In genomic region chr6:111625511-111626331, GRCh38 we compare ENCODE assay signal across 8 cellular contexts. TPM values are rescaled to one million over a fixed set of nuclear protein-coding genes. Genes with fewer than 3 reads are reported as not detected.
A peak's percentile ranks its signal among the peaks of the same experiment; 100 is the strongest.
DNase-seq lines count a peak whose midpoint lies in the region; ATAC-seq and TF ChIP-seq lines count a peak whose summit lies in the region.

No MANE protein-coding gene starts in this region.

- H2AFZ ChIP-seq in HCT116 (ENCODE audit: low read depth, low read length, poor library complexity, severe bottlenecking) (no peak overlapping the region), OCI-LY7 (ENCODE audit: low read length) (no peak overlapping the region), smooth muscle cell (ENCODE audit: low read depth) (no peak overlapping the region)

- H3K4me1 ChIP-seq in HCT116 (ENCODE audit: control insufficient read depth in 1 of 2, insufficient read depth in 2 of 2, low read length in 2 of 2) (peaks cover 0 to 5% of the 10 kb centered on the region in 2 experiments; a peak in 1 of 4 replicates), skeletal muscle tissue (ENCODE audit: control insufficient read depth in 3 of 3, insufficient read depth in 3 of 3, low read length in 3 of 3) (peaks cover 22 to 38% (median 22%) of the 10 kb centered on the region in 3 donors), OCI-LY7 (ENCODE audit: insufficient read depth, low read length, poor library complexity, severe bottlenecking) (no peaks in the 10 kb centered on the region), smooth muscle cell (ENCODE audit: low read depth) (no peaks in the 10 kb centered on the region)

- H3K27me3 ChIP-seq in HCT116 (ENCODE audit: insufficient read depth, low read length) (no peaks in the 10 kb centered on the region), skeletal muscle tissue (ENCODE audit: control insufficient read depth in 3 of 3, insufficient read depth in 3 of 3, low read length in 3 of 3) (no peaks in the 10 kb centered on the region), smooth muscle cell (ENCODE audit: low read depth) (no peaks in the 10 kb centered on the region)

- H3K9me2 ChIP-seq in HCT116 (ENCODE audit: insufficient read depth) (no peaks in the 10 kb centered on the region), OCI-LY7 (ENCODE audit: insufficient read depth, low read length) (no peaks in the 10 kb centered on the region)

- CTCF ChIA-PET in HCT116 (lab: Charles Lee) (no interaction called here), OCI-LY7 (lab: Charles Lee; ENCODE audit: unreplicated experiment) (no interaction called here)

- H3K9me3 ChIP-seq in HCT116 (ENCODE audit: control insufficient read depth in 1 of 2, insufficient read depth in 1 of 2, low read depth in 1 of 2, low read length in 2 of 2) (no peaks in the 10 kb centered on the region), skeletal muscle tissue (ENCODE audit: control insufficient read depth in 3 of 3, low read length in 3 of 3) (no peaks in the 10 kb centered on the region), OCI-LY7 (ENCODE audit: low read length) (no peaks in the 10 kb centered on the region), smooth muscle cell (replicated peaks; ENCODE audit: low read depth) (no peaks in the 10 kb centered on the region)

- 82% methylated on average over 17 of the region's 17 CpGs for WGBS in smooth muscle cell (ENCODE audit: low lambda C conversion rate)

- no peak for TF ChIP-seq CTCF in HCT116 (IDR thresholded peaks at IDR 0.05 in 2 of 3, conservative IDR thresholded peaks at IDR 0.05 in 1 of 3; ENCODE audit: borderline replicate concordance in 1 of 3, insufficient read depth in 1 of 3, low read depth in 2 of 3, low read length in 2 of 3)
- TF ChIP-seq CTCF in WI38 (IDR thresholded peaks at IDR 0.05; ENCODE audit: low read depth, low read length) = no peak
- no peak for TF ChIP-seq CTCF in OCI-LY7 (conservative IDR thresholded peaks at IDR 0.05; ENCODE audit: low read length)
- no peak for TF ChIP-seq CTCF in smooth muscle cell (IDR thresholded peaks at IDR 0.05; ENCODE audit: borderline replicate concordance, insufficient read depth, poor library complexity, severe bottlenecking)

- H3K36me3 ChIP-seq in HCT116 (ENCODE audit: control insufficient read depth in 1 of 2, insufficient read depth in 2 of 2, low read length in 2 of 2) (no peaks in the 10 kb centered on the region), skeletal muscle tissue (ENCODE audit: control insufficient read depth in 3 of 3, insufficient read depth in 3 of 3, low read length in 3 of 3) (no peaks in the 10 kb centered on the region), OCI-LY7 (ENCODE audit: insufficient read depth, low read length) (no peaks in the 10 kb centered on the region), smooth muscle cell (ENCODE audit: low read depth) (no peaks in the 10 kb centered on the region)

- intact Hi-C loops in HCT116 (cut with micrococcal nuclease) (no loop called here), Right ventricle myocardium superior (cut with DNase I) (no loop called here), OCI-LY7 (cut with micrococcal nuclease; ENCODE audit: unreplicated experiment) (no loop called here)

- POLR2A ChIA-PET in HCT116 (lab: Charles Lee) (no interaction called here), OCI-LY7 (lab: Charles Lee) (interaction anchor here (0.6 to 1.3 kb wide), 3 partner anchors 16 to 40 kb away, joined by 3 to 6 read pairs (median 3); no protein-coding TSS in a partner anchor)

- H3K4me2 ChIP-seq in HCT116 (ENCODE audit: low read length) (no peak overlapping the region), OCI-LY7 (ENCODE audit: low read length) (no peak overlapping the region), smooth muscle cell (no peak overlapping the region)

- H3F3A ChIP-seq in smooth muscle cell (ENCODE audit: low read depth) = no peaks in the 10 kb centered on the region

- no peaks in the 10 kb centered on the region for H4K20me1 ChIP-seq in HCT116 (ENCODE audit: insufficient read depth)
- H4K20me1 ChIP-seq in OCI-LY7 (ENCODE audit: insufficient read depth, low read length) = no peaks in the 10 kb centered on the region
- no peaks in the 10 kb centered on the region for H4K20me1 ChIP-seq in smooth muscle cell (ENCODE audit: low read depth)

- ATAC-seq in HCT116 = no peak
- ATAC-seq in Right ventricle myocardium superior (ENCODE audit: poor library complexity) = peak; percentile 84

- TF ChIP-seq POLR2A in HCT116 (IDR thresholded peaks at IDR 0.05; ENCODE audit: borderline replicate concordance, extremely low read depth, insufficient read depth, insufficient read length) = no peak

- RAD21 ChIA-PET in HCT116 (lab: Charles Lee; ENCODE audit: low non-redundant PET in 1 of 2, low total read pairs in 2 of 2, uncharacterized antibody in 2 of 2, unreplicated experiment in 2 of 2) = no interaction called here

- H3K4me3 ChIP-seq in HCT116 (replicated peaks in 1 of 2; ENCODE audit: low read depth in 1 of 2, low read length in 2 of 2) (no peak overlapping the region), WI38 (ENCODE audit: low read depth, low read length) (peak overlapping the region; percentile 7; the same call in 1 of the 2 replicates), skeletal muscle tissue (ENCODE audit: low read length in 3 of 3) (peak overlapping the region; percentile 42 to 68 (median 56)), OCI-LY7 (ENCODE audit: low read depth, low read length, poor library complexity, severe bottlenecking) (no peak overlapping the region), smooth muscle cell (no peak overlapping the region)

- DNase-seq in HCT116 (ENCODE audit: low read depth, low spot score) = no peak
- peak; percentile 66 for DNase-seq in Right ventricle myocardium superior
- DNase-seq in OCI-LY7 (ENCODE audit: low spot score) = no peak
- DNase-seq in smooth muscle cell (lab: John Stamatoyannopoulos, UW; ENCODE audit: unreplicated experiment) = no peak
- no peak for DNase-seq in cerebellar nuclear complex (lab: John Stamatoyannopoulos, UW)
- DNase-seq in GOT3 (lab: John Stamatoyannopoulos, UW) = no peak

- H3K27ac ChIP-seq in HCT116 (ENCODE audit: low read depth, low read length) = no peak overlapping the region
- H3K27ac ChIP-seq in skeletal muscle tissue (ENCODE audit: low read depth, low read length) = peak overlapping the region; percentile 76
- no peak overlapping the region for H3K27ac ChIP-seq in OCI-LY7 (ENCODE audit: low read depth, low read length, poor library complexity, severe bottlenecking)
- H3K27ac ChIP-seq in smooth muscle cell (ENCODE audit: low read depth) = no peak overlapping the region

- H3K79me2 ChIP-seq in HCT116 (ENCODE audit: insufficient read depth, low read length) (no peaks in the 10 kb centered on the region), OCI-LY7 (ENCODE audit: insufficient read depth, low read depth, low read length) (no peaks in the 10 kb centered on the region), smooth muscle cell (ENCODE audit: low read depth) (no peaks in the 10 kb centered on the region)

- BruUV-seq in HCT116 (replicated peaks; lab: Mats Ljungman, UMichigan) (no TSS peak), OCI-LY7 (replicated peaks; lab: Mats Ljungman, UMichigan) (no TSS peak)

- H3K9ac ChIP-seq in HCT116 (ENCODE audit: low read length) (no peak overlapping the region), skeletal muscle tissue (ENCODE audit: low read depth in 1 of 3, low read length in 3 of 3) (peak overlapping the region; percentile 63 to 73 (median 69)), smooth muscle cell (ENCODE audit: low read depth) (no peak overlapping the region)

- no peak for TF ChIP-seq RAD21 in HCT116 (IDR thresholded peaks at IDR 0.05; ENCODE audit: low read depth)

TF ChIP-seq in HCT116, 20 proteins besides CTCF, POLR2A, EP300 and RAD21:
- TF ChIP-seq FOSL1 (IDR thresholded peaks at IDR 0.05; ENCODE audit: low read depth) (peak; percentile 7; the same call in 1 of the 2 replicates), ZFX (IDR thresholded peaks at IDR 0.05) (no peak), EZH2phosphoT487 (IDR thresholded peaks at IDR 0.05; ENCODE audit: borderline replicate concordance) (no peak), CBX3 (IDR thresholded peaks at IDR 0.05; ENCODE audit: low read depth) (no peak), JUND (IDR thresholded peaks at IDR 0.05) (no peak), SRF (IDR thresholded peaks at IDR 0.05; ENCODE audit: low read depth) (no peak)
- TF ChIP-seq, protein P1, sequence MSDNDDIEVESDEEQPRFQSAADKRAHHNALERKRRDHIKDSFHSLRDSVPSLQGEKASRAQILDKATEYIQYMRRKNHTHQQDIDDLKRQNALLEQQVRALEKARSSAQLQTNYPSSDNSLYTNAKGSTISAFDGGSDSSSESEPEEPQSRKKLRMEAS (IDR thresholded peaks at IDR 0.05) = no peak
TF ChIP-seq in HCT116: peak in this region for 1.

RNA-seq across cellular contexts. Expression of gene TRAF3IP2, which starts 20.0 kb away (rescaled TPM):
- total RNA-seq in HCT116 (2021; ENCODE audit: unreplicated experiment) (22.3 TPM), Right ventricle myocardium superior (10.0 TPM), skeletal muscle tissue (5.7 TPM), OCI-LY7 (2022) (20.3 and 21.9 TPM in 2 replicates), smooth muscle cell (13.1 and 21.2 TPM in 2 replicates)
- 21.5 and 22.3 TPM in 2 replicates for polyA plus RNA-seq in HCT116 (2012)
- total RNA-seq in OCI-LY7 (2014; rRNA removed; shearing (Covaris generic)) = 9.4 and 9.5 TPM in 2 replicates
- polyA plus RNA-seq in smooth muscle cell = 10.2 and 17.1 TPM in 2 replicates

Comparison
In these comparisons a context has a peak if more than half of its experiments do, and no peak if none do; other contexts are left out.
1. H3K4me3 ChIP-seq: peak in WI38 (single experiment) and skeletal muscle tissue (3 of 3); none in HCT116 (0 of 2), OCI-LY7 (single experiment) and smooth muscle cell (single experiment).
2. H3K9ac ChIP-seq: peak in skeletal muscle tissue (3 of 3); none in HCT116 (single experiment) and smooth muscle cell (single experiment).